Comparison of ENCODE assay signal across 10 cellular contexts in the genomic region with DNA sequence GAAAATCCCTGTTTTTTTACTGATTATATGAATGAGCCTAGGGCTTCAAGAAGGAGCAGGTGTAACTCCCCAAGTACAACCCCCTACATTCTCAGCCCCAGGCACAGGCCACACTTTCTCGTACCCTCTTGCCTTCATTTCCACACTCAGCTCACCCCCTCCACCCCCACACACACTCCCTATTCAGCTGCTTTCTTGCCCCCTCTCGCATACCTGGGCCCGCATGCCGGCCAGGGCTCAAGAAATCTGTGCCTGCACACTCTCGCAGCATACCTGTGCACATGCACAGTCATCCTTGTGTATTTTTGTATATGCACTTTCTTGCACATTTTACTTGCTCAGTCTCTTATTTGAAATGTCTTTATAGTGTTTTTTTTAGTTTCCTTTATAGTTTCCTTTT. TPM values are rescaled to one million over a fixed set of nuclear protein-coding genes. Genes with fewer than 3 reads are reported as not detected.
DNase-seq lines count a peak whose midpoint lies in the region; ATAC-seq, FAIRE-seq and TF ChIP-seq lines count a peak whose summit lies in the region.
"Had no signal": no experiment of that assay in that cellular context is flagged by ENCODE, and none has a peak within 500 bp of the region (broad histone marks: within the 10 kb centered on the region; RNA-seq: fewer than 3 reads in every experiment).

No MANE protein-coding gene starts in this region.

- H3K27ac ChIP-seq in astrocyte (ENCODE audit: low read depth, low read length): no peak overlapping the region
- peak overlapping the region; percentile 95 for H3K27ac ChIP-seq in suprapubic skin

- no peak for DNase-seq in activated CD4-positive, alpha-beta T cell treated with anti-CD3 and anti-CD28 coated beads for 36 hours
- DNase-seq in activated CD4-positive, alpha-beta T cell treated with anti-CD3 and anti-CD28 coated beads, Interleukin-2, amount 50 U/mL, for 48 hours: no peak
- DNase-seq in astrocyte (ENCODE audit: low read depth) (no peak), memory B cell (ENCODE audit: low spot score in 2 of 2) (no peak), suprapubic skin (ENCODE audit: low spot score in 2 of 2) (no peak), ureter (ENCODE audit: low spot score) (no peak), dedifferentiated amniotic fluid mesenchymal stem cell (ENCODE audit: extremely low spot score) (no peak), H4 (ENCODE audit: low spot score) (no peak)
- DNase-seq: kidney glomerular epithelial cell, NCI-H226 had no signal

- POLR2A ChIA-PET in activated CD4-positive, alpha-beta T cell treated with anti-CD3 and anti-CD28 coated beads for 36 hours (lab: Charles Lee): no interaction called here

- no peak for ATAC-seq in activated CD4-positive, alpha-beta T cell treated with anti-CD3 and anti-CD28 coated beads for 36 hours
- no peak for ATAC-seq in memory B cell (ENCODE audit: low read depth)

- H3K36me3 Mint-ChIP-seq in activated CD4-positive, alpha-beta T cell treated with anti-CD3 and anti-CD28 coated beads for 36 hours (ENCODE audit: low read depth): no peaks in the 10 kb centered on the region
- peaks cover 10% of the 10 kb centered on the region for H3K36me3 Mint-ChIP-seq in astrocyte (ENCODE audit: low read depth, unreplicated experiment)
- H3K36me3 Mint-ChIP-seq in memory B cell: peaks cover 4% of the 10 kb centered on the region

- H3K4me3 ChIP-seq in astrocyte (ENCODE audit: insufficient read depth, low read depth, low read length): peak overlapping the region; percentile 67
- H3K4me3 ChIP-seq in suprapubic skin: peak overlapping the region; percentile 87

- no peak for TF ChIP-seq POLR2A in suprapubic skin (IDR thresholded peaks at IDR 0.05)

- H2AFZ ChIP-seq in astrocyte (ENCODE audit: low read depth, low read length): no peak overlapping the region

- H3K4me2 ChIP-seq in astrocyte (ENCODE audit: low read length): peak overlapping the region; percentile 96

- no peak overlapping the region for H3K27ac Mint-ChIP-seq in activated CD4-positive, alpha-beta T cell treated with anti-CD3 and anti-CD28 coated beads for 36 hours
- H3K27ac Mint-ChIP-seq in astrocyte (ENCODE audit: unreplicated experiment) (peak overlapping the region; percentile 55), memory B cell (no peak overlapping the region)

- peaks cover 35% of the 10 kb centered on the region for H3K27me3 Mint-ChIP-seq in activated CD4-positive, alpha-beta T cell treated with anti-CD3 and anti-CD28 coated beads for 36 hours
- H3K27me3 Mint-ChIP-seq in astrocyte (ENCODE audit: low read depth, unreplicated experiment) (no peaks in the 10 kb centered on the region), memory B cell (peaks cover 35% of the 10 kb centered on the region)

- intact Hi-C loops in activated CD4-positive, alpha-beta T cell treated with anti-CD3 and anti-CD28 coated beads for 36 hours (cut with DNase I, micrococcal nuclease): loop anchor here in 1 of 2 experiments (5.0 kb wide), 1 partner anchor 305 kb away; no protein-coding TSS in a partner anchor

- FAIRE-seq in astrocyte (lab: Jason Lieb, UNC): no peak

- H3K27me3 ChIP-seq in astrocyte (ENCODE audit: insufficient read depth, low read length): no peaks in the 10 kb centered on the region
- no peaks in the 10 kb centered on the region for H3K27me3 ChIP-seq in suprapubic skin

- no peaks in the 10 kb centered on the region for H3K9me3 ChIP-seq in astrocyte (ENCODE audit: insufficient read depth, low read depth, low read length)
- H3K9me3 ChIP-seq in suprapubic skin: no peaks in the 10 kb centered on the region

- TF ChIP-seq EP300 in suprapubic skin (IDR thresholded peaks at IDR 0.05): no peak

- H3K4me1 ChIP-seq in astrocyte (ENCODE audit: insufficient read depth, low read length) (peaks cover 37% of the 10 kb centered on the region), suprapubic skin (peaks cover 73% of the 10 kb centered on the region)

- H3K36me3 ChIP-seq in astrocyte (ENCODE audit: insufficient read depth, low read length): no peaks in the 10 kb centered on the region
- H3K36me3 ChIP-seq in suprapubic skin: no peaks in the 10 kb centered on the region

- H3K79me2 ChIP-seq in astrocyte (ENCODE audit: insufficient read depth, low read length): peaks cover 64% of the 10 kb centered on the region

- no peak for TF ChIP-seq CTCF in astrocyte (IDR thresholded peaks at IDR 0.05; ENCODE audit: insufficient read depth, low read depth, low read length)
- no peak for TF ChIP-seq CTCF in suprapubic skin (IDR thresholded peaks at IDR 0.05)

- CTCF ChIA-PET in activated CD4-positive, alpha-beta T cell treated with anti-CD3 and anti-CD28 coated beads for 36 hours (lab: Charles Lee): interaction anchor here (1.9 kb wide), 1 partner anchor 402 kb away, joined by 5 read pairs; no protein-coding TSS in a partner anchor

- H3K9ac ChIP-seq in astrocyte (ENCODE audit: low read length): peak overlapping the region; percentile 81

- 48% methylated on average over 5 of the region's 5 CpGs for WGBS in suprapubic skin

- H3K4me1 Mint-ChIP-seq in activated CD4-positive, alpha-beta T cell treated with anti-CD3 and anti-CD28 coated beads for 36 hours: peaks cover 20% of the 10 kb centered on the region
- H3K4me1 Mint-ChIP-seq in astrocyte (ENCODE audit: low read depth, unreplicated experiment): peaks cover 32% of the 10 kb centered on the region
- H3K4me1 Mint-ChIP-seq in memory B cell: peaks cover 10% of the 10 kb centered on the region

- no peaks in the 10 kb centered on the region for H3K9me3 Mint-ChIP-seq in activated CD4-positive, alpha-beta T cell treated with anti-CD3 and anti-CD28 coated beads for 36 hours (ENCODE audit: low read depth)
- H3K9me3 Mint-ChIP-seq in astrocyte (ENCODE audit: unreplicated experiment): no peaks in the 10 kb centered on the region
- H3K9me3 Mint-ChIP-seq in memory B cell: no peaks in the 10 kb centered on the region

- peaks cover 61% of the 10 kb centered on the region for H4K20me1 ChIP-seq in astrocyte (ENCODE audit: insufficient read depth, low read length)

- peak overlapping the region; percentile 30 for H3K4me3 Mint-ChIP-seq in activated CD4-positive, alpha-beta T cell treated with anti-CD3 and anti-CD28 coated beads for 36 hours
- peak overlapping the region; percentile 100 for H3K4me3 Mint-ChIP-seq in astrocyte (ENCODE audit: unreplicated experiment)
- H3K4me3 Mint-ChIP-seq in memory B cell: peak overlapping the region; percentile 94

RNA-seq across cellular contexts. Expression of a gene that starts 2.0 kb away (rescaled TPM):
- total RNA-seq in activated CD4-positive, alpha-beta T cell treated with anti-CD3 and anti-CD28 coated beads for 36 hours: 1 to 10 TPM; 5.1 to 6.8 TPM
- 231 and 275 TPM in 2 replicates for total RNA-seq in astrocyte
- total RNA-seq in suprapubic skin: 100 to 1,000 TPM; 209 to 373 (median 289) TPM
- 405 TPM for total RNA-seq in ureter
- total RNA-seq in H4 (2014; rRNA removed; shearing (Covaris generic)): 8.5 and 11.6 TPM in 2 replicates

Comparison
In these comparisons a context has a peak if more than half of its experiments do, and no peak if none do; other contexts are left out.
1. H3K4me3 Mint-ChIP-seq: peak in every context shown above with its lines; median percentile 100 in astrocyte; 94 in memory B cell; 30 in activated CD4-positive, alpha-beta T cell treated with anti-CD3 and anti-CD28 coated beads for 36 hours.
2. RNA of a gene that starts 2.0 kb away (total RNA-seq): 405 TPM in ureter (single experiment), 209 to 373 TPM in suprapubic skin and 231 to 275 TPM in astrocyte; 8.5 to 11.6 TPM in H4 and 5.1 to 6.8 TPM in activated CD4-positive, alpha-beta T cell treated with anti-CD3 and anti-CD28 coated beads for 36 hours; every median in the first group is over 10 times any median in the second.